18 cellular contexts compared by ENCODE assay signal in genomic region chr2:217279130-217279529, GRCh38.
DNase-seq lines count a peak whose midpoint lies in the region; ATAC-seq, FAIRE-seq and TF ChIP-seq lines count a peak whose summit lies in the region.
"Had no signal": no experiment of that assay in that cellular context is flagged by ENCODE, and none has a peak within 500 bp of the region (broad histone marks: within the 10 kb centered on the region; RNA-seq: fewer than 3 reads in every experiment).

No MANE protein-coding gene starts in this region.

- H3K79me2 ChIP-seq in mammary epithelial cell (ENCODE audit: insufficient read depth, low read length) (no peaks in the 10 kb centered on the region), HepG2 (ENCODE audit: insufficient read depth, low read length) (no peaks in the 10 kb centered on the region)

- H3K9ac ChIP-seq in mammary epithelial cell (ENCODE audit: insufficient read depth, low read length): no peak overlapping the region
- H3K9ac ChIP-seq in adipocyte (ENCODE audit: low read length): peak overlapping the region; percentile 4
- H3K9ac ChIP-seq in mesenchymal stem cell (ENCODE audit: low read length): peak overlapping the region; percentile 77
- no peak overlapping the region for H3K9ac ChIP-seq in HepG2 (ENCODE audit: insufficient read depth, low read depth, low read length)

- no peaks in the 10 kb centered on the region for H3K36me3 ChIP-seq in mammary epithelial cell (ENCODE audit: insufficient read depth, low read length)
- no peaks in the 10 kb centered on the region for H3K36me3 ChIP-seq in breast epithelium
- no peaks in the 10 kb centered on the region for H3K36me3 ChIP-seq in adipocyte (ENCODE audit: control insufficient read depth, insufficient read depth, low read length, severe bottlenecking)
- H3K36me3 ChIP-seq in mesenchymal stem cell (ENCODE audit: control insufficient read depth in 1 of 2, insufficient read depth in 2 of 2, low read depth in 1 of 2, low read length in 2 of 2): no peaks in the 10 kb centered on the region
- no peaks in the 10 kb centered on the region for H3K36me3 ChIP-seq in HepG2 (replicated peaks in 1 of 2; ENCODE audit: control insufficient read depth in 1 of 2, insufficient read depth in 2 of 2, low read length in 2 of 2)
- H3K36me3 ChIP-seq: thoracic aorta had no signal

- peak overlapping the region; percentile 24 for H2AK5ac ChIP-seq in mesenchymal stem cell (ENCODE audit: low read length, severe bottlenecking)

- H3K4me3 Mint-ChIP-seq in CD4-positive, alpha-beta T cell: no peak overlapping the region
- H3K4me3 Mint-ChIP-seq: naive thymus-derived CD4-positive, alpha-beta T cell; WTC11 had no signal

- H3K18ac ChIP-seq in mesenchymal stem cell (ENCODE audit: low read depth in 1 of 2, low read length in 2 of 2): peak overlapping the region; percentile 58 to 72

- H2BK15ac ChIP-seq in mesenchymal stem cell (ENCODE audit: low read depth, poor library complexity, severe bottlenecking): peak overlapping the region; percentile 44

- WGBS in mammary epithelial cell (ENCODE audit: low coverage, missing lambda C conversion rate): 78% methylated on average over 3 of the region's 3 CpGs
- WGBS in mesenchymal stem cell: 40% methylated on average over 3 of the region's 3 CpGs
- 0% methylated on average over 3 of the region's 3 CpGs for WGBS in HepG2 (ENCODE audit: low lambda C conversion rate)

- H4K20me1 ChIP-seq in mammary epithelial cell (ENCODE audit: insufficient read depth, low read length) (no peaks in the 10 kb centered on the region), HepG2 (ENCODE audit: insufficient read depth, low read length) (no peaks in the 10 kb centered on the region)

- H2BK12ac ChIP-seq in mesenchymal stem cell (ENCODE audit: low read length in 2 of 2): peak overlapping the region; percentile 12 to 33

- H4K8ac ChIP-seq in mesenchymal stem cell (ENCODE audit: low read length): peak overlapping the region; percentile 66

- no peak for TF ChIP-seq POLR2A in breast epithelium (IDR thresholded peaks at IDR 0.05)
- no peak for TF ChIP-seq POLR2A in HepG2 (IDR thresholded peaks at IDR 0.05; ENCODE audit: insufficient read depth in 1 of 2, low read depth in 2 of 2, low read length in 2 of 2)

- POLR2A ChIA-PET in HepG2 (lab: Yijun Ruan, JAX): no interaction called here
- POLR2A ChIA-PET in CD4-positive, alpha-beta T cell (lab: Charles Lee): no interaction called here

- no peak for ATAC-seq in GM19395 (IDR thresholded peaks at IDR 0.05; ENCODE audit: unreplicated experiment)
- no peak for ATAC-seq in HepG2
- no peak for ATAC-seq in CD4-positive, alpha-beta T cell (ENCODE audit: poor library complexity)
- ATAC-seq: naive thymus-derived CD4-positive, alpha-beta T cell; WTC11 had no signal

- H4K91ac ChIP-seq in mesenchymal stem cell (ENCODE audit: low read length): no peak overlapping the region

- no peaks in the 10 kb centered on the region for H3K4me1 Mint-ChIP-seq in CD4-positive, alpha-beta T cell (ENCODE audit: low read depth)
- H3K4me1 Mint-ChIP-seq: naive thymus-derived CD4-positive, alpha-beta T cell had no signal

- no peaks in the 10 kb centered on the region for H3K9me3 Mint-ChIP-seq in CD4-positive, alpha-beta T cell
- H3K9me3 Mint-ChIP-seq: WTC11 had no signal

- intact Hi-C loops in mammary epithelial cell (cut with micrococcal nuclease): loop anchor here (5.0 kb wide), 2 partner anchors 433 to 597 kb away; no protein-coding TSS in a partner anchor
- intact Hi-C loops in breast epithelium (cut with DNase I; ENCODE audit: low total_unique reads): no loop called here
- intact Hi-C loops in HepG2 (cut with micrococcal nuclease; ENCODE audit: unreplicated experiment): no loop called here
- intact Hi-C loops in CD4-positive, alpha-beta T cell (cut with DNase I, micrococcal nuclease): no loop called here

- in situ Hi-C loops in mammary epithelial cell (cut with MboI; ENCODE audit: low sequenced_read_pairs in 2 of 2) (no loop called here), HepG2 (cut with HindIII; ENCODE audit: extremely low pct_ligation_motif_present, low pct_unique_long_range_greater_than_20kb) (no loop called here)

- no peaks in the 10 kb centered on the region for H3K27me3 Mint-ChIP-seq in CD4-positive, alpha-beta T cell
- H3K27me3 Mint-ChIP-seq: progenitor cell of endocrine pancreas had no signal

- no peaks in the 10 kb centered on the region for H3K27me3 ChIP-seq in mammary epithelial cell (ENCODE audit: insufficient read depth, low read length)
- no peaks in the 10 kb centered on the region for H3K27me3 ChIP-seq in breast epithelium
- no peaks in the 10 kb centered on the region for H3K27me3 ChIP-seq in adipocyte (replicated peaks; ENCODE audit: control insufficient read depth, insufficient read depth, low read length)
- no peaks in the 10 kb centered on the region for H3K27me3 ChIP-seq in mesenchymal stem cell (ENCODE audit: control insufficient read depth in 1 of 2, insufficient read depth in 1 of 2, low read length in 2 of 2)
- 0 out of 5 replicates have a peak, but pooled peaks cover 0 to 3% of the 10 kb centered on the region in 2 experiments for H3K27me3 ChIP-seq in HepG2 (ENCODE audit: control insufficient read depth in 1 of 2, insufficient read depth in 2 of 2, low read length in 2 of 2)
- H3K27me3 ChIP-seq in CD4-positive, alpha-beta T cell (ENCODE audit: control insufficient read depth, insufficient read depth, low read length): no peaks in the 10 kb centered on the region

- H3K4me2 ChIP-seq in mammary epithelial cell (ENCODE audit: insufficient read depth, low read depth, low read length) (no peak overlapping the region), mesenchymal stem cell (ENCODE audit: low read length, poor library complexity, severe bottlenecking) (no peak overlapping the region), HepG2 (ENCODE audit: low read depth, low read length) (no peak overlapping the region)

- H3K27ac ChIP-seq in mammary epithelial cell (ENCODE audit: insufficient read depth, low read depth, low read length): no peak overlapping the region
- H3K27ac ChIP-seq in breast epithelium: no peak overlapping the region
- H3K27ac ChIP-seq in mesenchymal stem cell (ENCODE audit: low read length, poor library complexity, severe bottlenecking): peak overlapping the region; percentile 72
- no peak overlapping the region for H3K27ac ChIP-seq in HepG2 (ENCODE audit: extremely low read length, insufficient read depth, low read length)
- no peak overlapping the region for H3K27ac ChIP-seq in CD4-positive, alpha-beta T cell (ENCODE audit: low read depth, low read length)

- H2AFZ ChIP-seq in mammary epithelial cell (ENCODE audit: low read depth, low read length) (no peak overlapping the region), mesenchymal stem cell (ENCODE audit: low read depth, low read length) (no peak overlapping the region), HepG2 (ENCODE audit: low read length) (no peak overlapping the region)

- H3K27ac Mint-ChIP-seq in CD4-positive, alpha-beta T cell: no peak overlapping the region
- H3K27ac Mint-ChIP-seq: naive thymus-derived CD4-positive, alpha-beta T cell; progenitor cell of endocrine pancreas; WTC11 had no signal

- H3K23ac ChIP-seq in mesenchymal stem cell (ENCODE audit: low read length in 2 of 2): no peak overlapping the region

- H3K4ac ChIP-seq in mesenchymal stem cell (ENCODE audit: low read depth in 1 of 2, low read length in 2 of 2): peak overlapping the region in 1 of 2 experiments; percentile 42

- DNase-seq in mammary epithelial cell (no peak), breast epithelium (ENCODE audit: low spot score in 2 of 2) (no peak), adipocyte (ENCODE audit: low read depth) (no peak), mesenchymal stem cell (no peak), urothelium cell line (ENCODE audit: low spot score) (no peak), HepG2 (ENCODE audit: low spot score) (no peak)
- DNase-seq in CD4-positive, alpha-beta T cell: no peak
- DNase-seq: activated effector memory CD4-positive, alpha-beta T cell treated with anti-CD3 and anti-CD28 coated beads, Interleukin-2, amount 50 U/mL, for 16 hours; naive thymus-derived CD4-positive, alpha-beta T cell; NCI-H1048; stimulated activated CD4-positive, alpha-beta T cell treated with anti-CD3 and anti-CD28 coated beads, Interleukin-1b, Interleukin-23, amount 100 ng/mL, for 48 hours; T-helper 1 cell had no signal

- FAIRE-seq in urothelium cell line (lab: Jason Lieb, UNC) (peak; percentile 71), HepG2 (lab: Jason Lieb, UNC) (no peak)
- FAIRE-seq: GM12891, H54 had no signal

- dilution Hi-C loops in mammary epithelial cell (cut with HindIII; ENCODE audit: low sequenced_read_pairs): no loop called here

- H3K36me3 Mint-ChIP-seq in CD4-positive, alpha-beta T cell (ENCODE audit: low read depth): no peaks in the 10 kb centered on the region
- H3K36me3 Mint-ChIP-seq: WTC11 had no signal

- H2BK120ac ChIP-seq in mesenchymal stem cell (ENCODE audit: low read depth, low read length): peak overlapping the region; percentile 71

- no peak for TF ChIP-seq EP300 in HepG2 (IDR thresholded peaks at IDR 0.05; ENCODE audit: low read depth in 2 of 2, low read length in 2 of 2)
- no peak for TF ChIP-seq EP300 in HepG2 (CRISPR knock-in tag; IDR thresholded peaks at IDR 0.05; ENCODE audit: borderline replicate concordance)

- no peak for TF ChIP-seq CTCF in mammary epithelial cell (conservative IDR thresholded peaks at IDR 0.05 in 1 of 2, IDR thresholded peaks at IDR 0.05 in 1 of 2; ENCODE audit: extremely low read depth in 1 of 2, insufficient read depth in 1 of 2, low read depth in 1 of 2, low read length in 2 of 2)
- TF ChIP-seq CTCF in breast epithelium (IDR thresholded peaks at IDR 0.05): no peak
- no peak for TF ChIP-seq CTCF in HepG2 (CRISPR knock-in tag; IDR thresholded peaks at IDR 0.05)
- no peak for TF ChIP-seq CTCF in CD4-positive, alpha-beta T cell (IDR thresholded peaks at IDR 0.05)

- CTCF ChIA-PET in mammary epithelial cell (lab: Charles Lee; ENCODE audit: low non-redundant PET): no interaction called here
- CTCF ChIA-PET in HepG2 (lab: Yijun Ruan, JAX; ENCODE audit: low intra/inter-chr PET ratio, low total read pairs): no interaction called here
- CTCF ChIA-PET in CD4-positive, alpha-beta T cell (lab: Charles Lee): no interaction called here

- H3K9me3 ChIP-seq in mammary epithelial cell (replicated peaks; ENCODE audit: insufficient read depth, low read length) (no peaks in the 10 kb centered on the region), breast epithelium (no peaks in the 10 kb centered on the region), adipocyte (ENCODE audit: control insufficient read depth, low read length) (no peaks in the 10 kb centered on the region), mesenchymal stem cell (ENCODE audit: control insufficient read depth, low read length) (no peaks in the 10 kb centered on the region), HepG2 (ENCODE audit: low read length) (no peaks in the 10 kb centered on the region)
- no peaks in the 10 kb centered on the region for H3K9me3 ChIP-seq in CD4-positive, alpha-beta T cell (ENCODE audit: control insufficient read depth, low read length)
- H3K9me3 ChIP-seq: thoracic aorta had no signal

- no peak for TF ChIP-seq RAD21 in HepG2 (CRISPR knock-in tag; IDR thresholded peaks at IDR 0.05)

- H3K79me1 ChIP-seq in mesenchymal stem cell (replicated peaks; ENCODE audit: low read length, poor library complexity, severe bottlenecking): no peaks in the 10 kb centered on the region

- H3K14ac ChIP-seq in mesenchymal stem cell (ENCODE audit: low read length in 2 of 2): no peak overlapping the region

- H3K4me1 ChIP-seq in mammary epithelial cell (ENCODE audit: insufficient read depth, low read length): peaks cover 35% of the 10 kb centered on the region
- H3K4me1 ChIP-seq in breast epithelium: no peaks in the 10 kb centered on the region
- H3K4me1 ChIP-seq in adipocyte (ENCODE audit: control insufficient read depth, insufficient read depth, low read length): peaks cover 22% of the 10 kb centered on the region
- peaks cover 9% of the 10 kb centered on the region for H3K4me1 ChIP-seq in mesenchymal stem cell (ENCODE audit: control insufficient read depth, insufficient read depth, low read depth, low read length)
- no peaks in the 10 kb centered on the region for H3K4me1 ChIP-seq in HepG2 (ENCODE audit: insufficient read depth, low read length)

- H3K4me3 ChIP-seq in mammary epithelial cell (replicated peaks in 1 of 3; ENCODE audit: insufficient read depth in 1 of 3, low read depth in 2 of 3, low read length in 3 of 3): no peak overlapping the region
- H3K4me3 ChIP-seq in breast epithelium: no peak overlapping the region
- H3K4me3 ChIP-seq in adipocyte (ENCODE audit: low read length): no peak overlapping the region
- H3K4me3 ChIP-seq in mesenchymal stem cell (ENCODE audit: insufficient read depth in 1 of 2, low read depth in 1 of 2, low read length in 2 of 2): no peak overlapping the region
- H3K4me3 ChIP-seq in HepG2 (replicated peaks in 1 of 3; ENCODE audit: insufficient read depth in 1 of 3, low read depth in 2 of 3, low read length in 3 of 3): no peak overlapping the region
- H3K4me3 ChIP-seq: thoracic aorta had no signal

- H2BK5ac ChIP-seq in mesenchymal stem cell (ENCODE audit: low read depth, low read length, poor library complexity, severe bottlenecking): no peak overlapping the region

- BruUV-seq in mammary epithelial cell (replicated peaks; lab: Mats Ljungman, UMichigan) (TSS peak; percentile 70), HepG2 (replicated peaks; lab: Mats Ljungman, UMichigan) (no TSS peak)

Comparison
In these comparisons a context has a peak if more than half of its experiments do, and no peak if none do; other contexts are left out.
1. H3K9ac ChIP-seq: peak in adipocyte (single experiment) and mesenchymal stem cell (single experiment); none in mammary epithelial cell (single experiment) and HepG2 (single experiment).